ENCODE assay signal across 13 cellular contexts in genomic region chr4:155761047-155761446, GRCh38.
"Had no signal": no experiment of that assay in that cellular context is flagged by ENCODE, and none has a peak within 500 bp of the region (broad histone marks: within the 10 kb centered on the region; RNA-seq: fewer than 3 reads in every experiment).

No MANE protein-coding gene starts in this region.

- H3K27ac ChIP-seq: thoracic aorta had no signal

- ATAC-seq: activated T-cell treated with anti-CD3 and anti-CD28 coated beads, Interleukin-2, amount 50 U/mL, for 4 hours; esophagus mucosa; stimulated activated naive CD8-positive, alpha-beta T cell treated with anti-CD3 and anti-CD28 coated beads, Interleukin-15, amount 100 ng/mL, for 72 hours had no signal

- H3K27ac Mint-ChIP-seq: activated CD4-positive, alpha-beta memory T cell treated with anti-CD3 and anti-CD28 coated beads for 36 hours; activated naive CD8-positive, alpha-beta T cell treated with anti-CD3 and anti-CD28 coated beads for 36 hours; naive B cell; stimulated activated naive CD8-positive, alpha-beta T cell treated with anti-CD3 and anti-CD28 coated beads, Interleukin-15, amount 100 ng/mL, for 72 hours; T-helper 2 cell treated with Interferon-gamma antibody and Interleukin-4, amounts not matched to agents 5 μg/mL and 100 μg/mL, for 36 hours had no signal

- H3K36me3 ChIP-seq: thoracic aorta, uterus had no signal

- H3K36me3 Mint-ChIP-seq: activated CD4-positive, alpha-beta memory T cell treated with anti-CD3 and anti-CD28 coated beads for 36 hours; activated naive CD8-positive, alpha-beta T cell treated with anti-CD3 and anti-CD28 coated beads for 36 hours had no signal

- DNase-seq: activated CD4-positive, alpha-beta memory T cell treated with anti-CD3 and anti-CD28 coated beads for 36 hours; activated CD4-positive, alpha-beta T cell treated with anti-CD3 and anti-CD28 coated beads for 1 hour; activated gamma-delta T cell; activated naive CD8-positive, alpha-beta T cell treated with anti-CD3 and anti-CD28 coated beads for 36 hours; activated T-cell treated with anti-CD3 and anti-CD28 coated beads, Interleukin-2, amount 50 U/mL, for 4 hours; naive B cell; stimulated activated CD4-positive, alpha-beta T cell treated with anti-CD3 and anti-CD28 coated beads, Interleukin-15, amount 100 ng/mL, for 24 hours; stimulated activated CD4-positive, alpha-beta T cell treated with anti-CD3 and anti-CD28 coated beads, Interleukin-4, amount 100 ng/mL, for 4 hours; stimulated activated naive CD8-positive, alpha-beta T cell treated with anti-CD3 and anti-CD28 coated beads, Interleukin-15, amount 100 ng/mL, for 72 hours; uterus had no signal

- H3K4me3 Mint-ChIP-seq: activated CD4-positive, alpha-beta memory T cell treated with anti-CD3 and anti-CD28 coated beads for 36 hours; activated naive CD8-positive, alpha-beta T cell treated with anti-CD3 and anti-CD28 coated beads for 36 hours; activated T-cell treated with anti-CD3 and anti-CD28 coated beads, Interleukin-2, amount 50 U/mL, for 4 hours; T-helper 2 cell treated with Interferon-gamma antibody and Interleukin-4, amounts not matched to agents 5 μg/mL and 100 μg/mL, for 36 hours had no signal

- H3K4me1 ChIP-seq: uterus had no signal

- H3K9me3 Mint-ChIP-seq: activated CD4-positive, alpha-beta memory T cell treated with anti-CD3 and anti-CD28 coated beads for 36 hours; activated naive CD8-positive, alpha-beta T cell treated with anti-CD3 and anti-CD28 coated beads for 36 hours; activated T-cell treated with anti-CD3 and anti-CD28 coated beads, Interleukin-2, amount 50 U/mL, for 4 hours; T-helper 2 cell treated with Interferon-gamma antibody and Interleukin-4, amounts not matched to agents 5 μg/mL and 100 μg/mL, for 36 hours had no signal

- H3K9me3 ChIP-seq: thoracic aorta, uterus had no signal

- H3K27me3 ChIP-seq: uterus had no signal
